Comparison of ENCODE assay signal across 19 cellular contexts in genomic region chr16:22337849-22338248, GRCh38. TPM values are rescaled to one million over a fixed set of nuclear protein-coding genes. Genes with fewer than 3 reads are reported as not detected.
DNase-seq lines count a peak whose midpoint lies in the region; ATAC-seq lines count a peak whose summit lies in the region.
"Had no signal": no experiment of that assay in that cellular context is flagged by ENCODE, and none has a peak within 500 bp of the region (broad histone marks: within the 10 kb centered on the region; RNA-seq: fewer than 3 reads in every experiment).

No MANE protein-coding gene starts in this region.

- ATAC-seq in activated CD4-positive, alpha-beta T cell treated with anti-CD3 and anti-CD28 coated beads for 36 hours = peak; percentile 68
- peak in 1 of 2 donors; percentile 60 for ATAC-seq in activated naive CD4-positive, alpha-beta T cell treated with anti-CD3 and anti-CD28 coated beads, Interleukin-2, amount 50 U/mL, for 72 hours
- no peak for ATAC-seq in effector memory CD8-positive, alpha-beta T cell (replicated peaks)
- ATAC-seq: PC-3 had no signal

- H3K9me3 Mint-ChIP-seq in activated CD4-positive, alpha-beta T cell treated with anti-CD3 and anti-CD28 coated beads for 36 hours (ENCODE audit: low read depth) = peaks cover 34% of the 10 kb centered on the region
- peaks cover 16 to 25% of the 10 kb centered on the region in 2 donors for H3K9me3 Mint-ChIP-seq in activated naive CD4-positive, alpha-beta T cell treated with anti-CD3 and anti-CD28 coated beads, Interleukin-2, amount 50 U/mL, for 72 hours
- H3K9me3 Mint-ChIP-seq in activated T-helper 1 cell treated with anti-CD3 and anti-CD28 coated beads, Interleukin-12 subunit alpha, Interleukin-12 subunit beta, Interleukin-2, Interleukin-4 antibody, amounts not matched to agents 30 ng/mL and 10 ng/mL and 1 ng/mL, durations not matched to agents 14 hours and 24 hours and 36 hours = peaks cover 50% of the 10 kb centered on the region
- peaks cover 5 to 20% of the 10 kb centered on the region in 2 donors for H3K9me3 Mint-ChIP-seq in effector memory CD8-positive, alpha-beta T cell

- peaks cover 28% of the 10 kb centered on the region for H3K4me1 Mint-ChIP-seq in activated CD4-positive, alpha-beta T cell treated with anti-CD3 and anti-CD28 coated beads for 36 hours
- H3K4me1 Mint-ChIP-seq in activated T-helper 1 cell treated with anti-CD3 and anti-CD28 coated beads, Interleukin-12 subunit alpha, Interleukin-12 subunit beta, Interleukin-2, Interleukin-4 antibody, amounts not matched to agents 30 ng/mL and 10 ng/mL and 1 ng/mL, durations not matched to agents 14 hours and 24 hours and 36 hours (ENCODE audit: low read depth) = peaks cover 35% of the 10 kb centered on the region
- no peaks in the 10 kb centered on the region for H3K4me1 Mint-ChIP-seq in effector memory CD8-positive, alpha-beta T cell (ENCODE audit: low read depth in 2 of 2)

- no peak for DNase-seq in activated CD4-positive, alpha-beta T cell treated with anti-CD3 and anti-CD28 coated beads for 36 hours
- no peak for DNase-seq in activated CD4-positive, alpha-beta T cell treated with anti-CD3 and anti-CD28 coated beads for 1 hour
- DNase-seq in activated naive CD4-positive, alpha-beta T cell treated with anti-CD3 and anti-CD28 coated beads, Interleukin-2, amount 50 U/mL, for 72 hours (ENCODE audit: low spot score in 2 of 2) = no peak
- DNase-seq in activated naive CD4-positive, alpha-beta T cell treated with Interleukin-2 at 50 U/mL for 16 hours = no peak
- DNase-seq in activated T-helper 1 cell treated with anti-CD3 and anti-CD28 coated beads, Interleukin-12 subunit alpha, Interleukin-12 subunit beta, Interleukin-2, Interleukin-4 antibody, amounts not matched to agents 30 ng/mL and 10 ng/mL and 1 ng/mL, durations not matched to agents 14 hours and 24 hours and 36 hours (ENCODE audit: low spot score) = no peak
- no peak for DNase-seq in effector memory CD8-positive, alpha-beta T cell
- DNase-seq in NCI-H2029 (lab: John Stamatoyannopoulos, UW) = no peak
- no peak for DNase-seq in SW480 (ENCODE audit: low spot score)
- DNase-seq: AML-193, C1 segment of cervical spinal cord, EL, GF-D8, NCI-H1105 treated with DMSO at 0.1 percent for 48 hours, NCI-H2081, NCI-H2171 treated with DMSO at 0.1 percent for 48 hours, NCI-H524 treated with DMSO at 0.1 percent for 48 hours, PC-3, RPMI8226, SHP77 had no signal

- H3K4me3 Mint-ChIP-seq in activated CD4-positive, alpha-beta T cell treated with anti-CD3 and anti-CD28 coated beads for 36 hours = no peak overlapping the region
- peak overlapping the region; percentile 6 for H3K4me3 Mint-ChIP-seq in activated T-helper 1 cell treated with anti-CD3 and anti-CD28 coated beads, Interleukin-12 subunit alpha, Interleukin-12 subunit beta, Interleukin-2, Interleukin-4 antibody, amounts not matched to agents 30 ng/mL and 10 ng/mL and 1 ng/mL, durations not matched to agents 14 hours and 24 hours and 36 hours
- H3K4me3 Mint-ChIP-seq in effector memory CD8-positive, alpha-beta T cell = no peak overlapping the region

- CTCF ChIA-PET in activated CD4-positive, alpha-beta T cell treated with anti-CD3 and anti-CD28 coated beads for 36 hours (lab: Charles Lee) = interaction anchor here (0.7 to 1.4 kb wide), 3 partner anchors 16 to 69 kb away, joined by 3 to 4 read pairs (median 4); no protein-coding TSS in a partner anchor

- intact Hi-C loops in activated CD4-positive, alpha-beta T cell treated with anti-CD3 and anti-CD28 coated beads for 36 hours (cut with DNase I, micrococcal nuclease) = loop anchor here in 1 of 2 experiments (5.0 kb wide), 1 partner anchor 34 kb away; the partner anchor contains the start of gene CDR2
- intact Hi-C loops in activated T-helper 1 cell treated with anti-CD3 and anti-CD28 coated beads, Interleukin-12 subunit alpha, Interleukin-12 subunit beta, Interleukin-2, Interleukin-4 antibody, amounts not matched to agents 30 ng/mL and 10 ng/mL and 1 ng/mL, durations not matched to agents 14 hours and 24 hours and 36 hours (cut with micrococcal nuclease) = loop anchor here (1.0 to 5.0 kb wide), 2 partner anchors 15 to 34 kb away; partner anchors contain the start of gene CDR2

- H3K27me3 Mint-ChIP-seq in activated CD4-positive, alpha-beta T cell treated with anti-CD3 and anti-CD28 coated beads for 36 hours = no peaks in the 10 kb centered on the region
- H3K27me3 Mint-ChIP-seq in activated T-helper 1 cell treated with anti-CD3 and anti-CD28 coated beads, Interleukin-12 subunit alpha, Interleukin-12 subunit beta, Interleukin-2, Interleukin-4 antibody, amounts not matched to agents 30 ng/mL and 10 ng/mL and 1 ng/mL, durations not matched to agents 14 hours and 24 hours and 36 hours (ENCODE audit: insufficient read depth) = no peaks in the 10 kb centered on the region
- H3K27me3 Mint-ChIP-seq in effector memory CD8-positive, alpha-beta T cell = no peaks in the 10 kb centered on the region

- peaks cover 76% of the 10 kb centered on the region for H3K36me3 Mint-ChIP-seq in activated CD4-positive, alpha-beta T cell treated with anti-CD3 and anti-CD28 coated beads for 36 hours (ENCODE audit: low read depth)
- H3K36me3 Mint-ChIP-seq in activated naive CD4-positive, alpha-beta T cell treated with anti-CD3 and anti-CD28 coated beads, Interleukin-2, amount 50 U/mL, for 72 hours = peaks cover 66 to 83% of the 10 kb centered on the region in 2 donors
- peaks cover 81% of the 10 kb centered on the region for H3K36me3 Mint-ChIP-seq in activated T-helper 1 cell treated with anti-CD3 and anti-CD28 coated beads, Interleukin-12 subunit alpha, Interleukin-12 subunit beta, Interleukin-2, Interleukin-4 antibody, amounts not matched to agents 30 ng/mL and 10 ng/mL and 1 ng/mL, durations not matched to agents 14 hours and 24 hours and 36 hours (ENCODE audit: low read depth)
- H3K36me3 Mint-ChIP-seq in effector memory CD8-positive, alpha-beta T cell (ENCODE audit: insufficient read depth) = peaks cover 37% of the 10 kb centered on the region

- POLR2A ChIA-PET in activated CD4-positive, alpha-beta T cell treated with anti-CD3 and anti-CD28 coated beads for 36 hours (lab: Charles Lee) = no interaction called here

- peak overlapping the region; percentile 47 for H3K27ac Mint-ChIP-seq in activated CD4-positive, alpha-beta T cell treated with anti-CD3 and anti-CD28 coated beads for 36 hours
- H3K27ac Mint-ChIP-seq in activated naive CD4-positive, alpha-beta T cell treated with anti-CD3 and anti-CD28 coated beads, Interleukin-2, amount 50 U/mL, for 72 hours = peak overlapping the region; percentile 1 to 46
- H3K27ac Mint-ChIP-seq in activated T-helper 1 cell treated with anti-CD3 and anti-CD28 coated beads, Interleukin-12 subunit alpha, Interleukin-12 subunit beta, Interleukin-2, Interleukin-4 antibody, amounts not matched to agents 30 ng/mL and 10 ng/mL and 1 ng/mL, durations not matched to agents 14 hours and 24 hours and 36 hours = peak overlapping the region; percentile 73
- H3K27ac Mint-ChIP-seq in effector memory CD8-positive, alpha-beta T cell = peak overlapping the region; percentile 3 to 16

RNA-seq across cellular contexts. Expression of gene CDR2, which starts 36.6 kb away (rescaled TPM):
- 10 to 100 TPM; 29.5 to 33.7 TPM for total RNA-seq in activated CD4-positive, alpha-beta T cell treated with anti-CD3 and anti-CD28 coated beads for 36 hours
- total RNA-seq in activated naive CD4-positive, alpha-beta T cell treated with anti-CD3 and anti-CD28 coated beads, Interleukin-2, amount 50 U/mL, for 72 hours = 10 to 100 TPM; 26.8 to 44.4 TPM
- total RNA-seq in activated T-helper 1 cell treated with anti-CD3 and anti-CD28 coated beads, Interleukin-12 subunit alpha, Interleukin-12 subunit beta, Interleukin-2, Interleukin-4 antibody, amounts not matched to agents 30 ng/mL and 10 ng/mL and 1 ng/mL, durations not matched to agents 14 hours and 24 hours and 36 hours = 43.5 and 47.2 TPM in 2 replicates

RNA-seq across cellular contexts. Expression of gene POLR3E, which starts 40.6 kb away (rescaled TPM):
- 10 to 100 TPM; 70.9 to 87.4 TPM for total RNA-seq in activated CD4-positive, alpha-beta T cell treated with anti-CD3 and anti-CD28 coated beads for 36 hours
- total RNA-seq in activated naive CD4-positive, alpha-beta T cell treated with anti-CD3 and anti-CD28 coated beads, Interleukin-2, amount 50 U/mL, for 72 hours = 10 to 100 TPM; 50.3 to 75.4 TPM
- 107 and 111 TPM in 2 replicates for total RNA-seq in activated T-helper 1 cell treated with anti-CD3 and anti-CD28 coated beads, Interleukin-12 subunit alpha, Interleukin-12 subunit beta, Interleukin-2, Interleukin-4 antibody, amounts not matched to agents 30 ng/mL and 10 ng/mL and 1 ng/mL, durations not matched to agents 14 hours and 24 hours and 36 hours

Comparison
In these comparisons a context has a peak if more than half of its experiments do, and no peak if none do; other contexts are left out.
1. H3K27ac Mint-ChIP-seq: peak in every context shown above with its lines; median percentile 73 in activated T-helper 1 cell treated with anti-CD3 and anti-CD28 coated beads, Interleukin-12 subunit alpha, Interleukin-12 subunit beta, Interleukin-2, Interleukin-4 antibody, amounts not matched to agents 30 ng/mL and 10 ng/mL and 1 ng/mL, durations not matched to agents 14 hours and 24 hours and 36 hours; 47 in activated CD4-positive, alpha-beta T cell treated with anti-CD3 and anti-CD28 coated beads for 36 hours; 24 in activated naive CD4-positive, alpha-beta T cell treated with anti-CD3 and anti-CD28 coated beads, Interleukin-2, amount 50 U/mL, for 72 hours; 10 in effector memory CD8-positive, alpha-beta T cell.